In the genomic region with DNA sequence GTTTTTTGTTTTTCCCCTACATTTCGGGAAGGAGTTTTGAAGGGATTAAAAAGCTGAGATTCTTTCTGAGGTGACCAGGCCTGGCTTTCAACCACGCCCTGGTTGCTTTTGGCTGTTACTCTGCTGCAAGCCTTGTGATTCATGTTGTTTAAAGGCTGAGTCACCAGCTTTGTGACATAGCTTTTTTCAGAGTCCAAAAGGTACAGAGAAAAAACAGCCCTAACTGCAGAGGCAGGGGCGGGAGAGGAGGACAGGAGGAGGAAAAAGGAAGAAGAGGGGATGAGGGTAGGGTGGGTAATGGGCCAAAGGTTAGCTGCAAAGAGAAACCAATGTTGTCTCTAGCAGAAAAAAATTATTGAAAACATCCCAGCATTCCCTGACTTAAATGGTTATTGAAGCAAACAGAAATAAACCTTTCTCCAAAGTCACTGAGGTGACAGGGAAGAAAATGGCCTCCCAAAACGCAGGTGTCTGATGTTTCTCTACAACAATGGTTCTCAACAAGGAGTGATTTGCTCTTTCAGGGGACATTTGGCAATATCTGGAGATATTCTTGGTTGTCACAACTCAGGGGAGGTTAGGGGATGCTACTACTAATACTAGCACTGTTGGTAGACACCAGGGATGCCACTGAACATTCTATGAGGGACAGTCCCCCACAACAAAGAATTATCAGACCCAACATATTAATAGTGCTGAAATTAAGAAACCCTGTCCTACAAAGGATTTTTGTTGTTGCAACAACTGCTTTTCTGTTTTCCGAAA, we compare ENCODE assay signal across 1 cellular context.
TF ChIP-seq lines count a peak whose summit lies in the region.

No MANE protein-coding gene starts in this region.

TF ChIP-seq in K562, 482 proteins besides CTCF, POLR2A, EP300 and RAD21 (continued from another document and continues in another):
- TF ChIP-seq, protein P1, sequence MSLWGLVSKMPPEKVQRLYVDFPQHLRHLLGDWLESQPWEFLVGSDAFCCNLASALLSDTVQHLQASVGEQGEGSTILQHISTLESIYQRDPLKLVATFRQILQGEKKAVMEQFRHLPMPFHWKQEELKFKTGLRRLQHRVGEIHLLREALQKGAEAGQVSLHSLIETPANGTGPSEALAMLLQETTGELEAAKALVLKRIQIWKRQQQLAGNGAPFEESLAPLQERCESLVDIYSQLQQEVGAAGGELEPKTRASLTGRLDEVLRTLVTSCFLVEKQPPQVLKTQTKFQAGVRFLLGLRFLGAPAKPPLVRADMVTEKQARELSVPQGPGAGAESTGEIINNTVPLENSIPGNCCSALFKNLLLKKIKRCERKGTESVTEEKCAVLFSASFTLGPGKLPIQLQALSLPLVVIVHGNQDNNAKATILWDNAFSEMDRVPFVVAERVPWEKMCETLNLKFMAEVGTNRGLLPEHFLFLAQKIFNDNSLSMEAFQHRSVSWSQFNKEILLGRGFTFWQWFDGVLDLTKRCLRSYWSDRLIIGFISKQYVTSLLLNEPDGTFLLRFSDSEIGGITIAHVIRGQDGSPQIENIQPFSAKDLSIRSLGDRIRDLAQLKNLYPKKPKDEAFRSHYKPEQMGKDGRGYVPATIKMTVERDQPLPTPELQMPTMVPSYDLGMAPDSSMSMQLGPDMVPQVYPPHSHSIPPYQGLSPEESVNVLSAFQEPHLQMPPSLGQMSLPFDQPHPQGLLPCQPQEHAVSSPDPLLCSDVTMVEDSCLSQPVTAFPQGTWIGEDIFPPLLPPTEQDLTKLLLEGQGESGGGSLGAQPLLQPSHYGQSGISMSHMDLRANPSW (CRISPR knock-in tag; IDR thresholded peaks at IDR 0.05), result no peak
- TF ChIP-seq ZSCAN29 (IDR thresholded peaks at IDR 0.05), result no peak
- no peak for TF ChIP-seq PML (IDR thresholded peaks at IDR 0.05; ENCODE audit: low read length)
- no peak for TF ChIP-seq PPARD (CRISPR knock-in tag; IDR thresholded peaks at IDR 0.05)
- TF ChIP-seq, protein P2, sequence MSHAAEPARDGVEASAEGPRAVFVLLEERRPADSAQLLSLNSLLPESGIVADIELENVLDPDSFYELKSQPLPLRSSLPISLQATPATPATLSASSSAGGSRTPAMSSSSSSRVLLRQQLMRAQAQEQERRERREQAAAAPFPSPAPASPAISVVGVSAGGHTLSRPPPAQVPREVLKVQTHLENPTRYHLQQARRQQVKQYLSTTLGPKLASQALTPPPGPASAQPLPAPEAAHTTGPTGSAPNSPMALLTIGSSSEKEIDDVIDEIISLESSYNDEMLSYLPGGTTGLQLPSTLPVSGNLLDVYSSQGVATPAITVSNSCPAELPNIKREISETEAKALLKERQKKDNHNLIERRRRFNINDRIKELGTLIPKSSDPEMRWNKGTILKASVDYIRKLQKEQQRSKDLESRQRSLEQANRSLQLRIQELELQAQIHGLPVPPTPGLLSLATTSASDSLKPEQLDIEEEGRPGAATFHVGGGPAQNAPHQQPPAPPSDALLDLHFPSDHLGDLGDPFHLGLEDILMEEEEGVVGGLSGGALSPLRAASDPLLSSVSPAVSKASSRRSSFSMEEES (CRISPR knock-in tag; IDR thresholded peaks at IDR 0.05), result no peak
- TF ChIP-seq UBTF (IDR thresholded peaks at IDR 0.05; ENCODE audit: borderline replicate concordance in 1 of 2, low read depth in 2 of 2, low read length in 2 of 2), result no peak
- peak; percentile 30; the same call in 1 of the 2 replicates for TF ChIP-seq TRIM28 (IDR thresholded peaks at IDR 0.05)
- TF ChIP-seq NCOA6 (IDR thresholded peaks at IDR 0.05), result no peak
- peak; percentile 39; the same call in 1 of the 2 replicates for TF ChIP-seq ATF7 (IDR thresholded peaks at IDR 0.05)
- TF ChIP-seq MITF (IDR thresholded peaks at IDR 0.05), result peak; percentile 78
- TF ChIP-seq PTRF (tag; IDR thresholded peaks at IDR 0.05), result no peak
- TF ChIP-seq AFF1 (IDR thresholded peaks at IDR 0.05; ENCODE audit: low read depth in 1 of 2, partially characterized antibody in 2 of 2), result peak; percentile 1 to 46
- TF ChIP-seq ARID1B (IDR thresholded peaks at IDR 0.05), result peak; percentile 81
- TF ChIP-seq ZC3H11A (IDR thresholded peaks at IDR 0.05; ENCODE audit: low read depth, low read length), result no peak
- no peak for TF ChIP-seq GTF3C2 (IDR thresholded peaks at IDR 0.05; ENCODE audit: borderline replicate concordance, extremely low read depth, insufficient read length)
- peak; percentile 49 for TF ChIP-seq FOS (IDR thresholded peaks at IDR 0.05; ENCODE audit: extremely low read depth, insufficient read length)
- TF ChIP-seq, protein P3, sequence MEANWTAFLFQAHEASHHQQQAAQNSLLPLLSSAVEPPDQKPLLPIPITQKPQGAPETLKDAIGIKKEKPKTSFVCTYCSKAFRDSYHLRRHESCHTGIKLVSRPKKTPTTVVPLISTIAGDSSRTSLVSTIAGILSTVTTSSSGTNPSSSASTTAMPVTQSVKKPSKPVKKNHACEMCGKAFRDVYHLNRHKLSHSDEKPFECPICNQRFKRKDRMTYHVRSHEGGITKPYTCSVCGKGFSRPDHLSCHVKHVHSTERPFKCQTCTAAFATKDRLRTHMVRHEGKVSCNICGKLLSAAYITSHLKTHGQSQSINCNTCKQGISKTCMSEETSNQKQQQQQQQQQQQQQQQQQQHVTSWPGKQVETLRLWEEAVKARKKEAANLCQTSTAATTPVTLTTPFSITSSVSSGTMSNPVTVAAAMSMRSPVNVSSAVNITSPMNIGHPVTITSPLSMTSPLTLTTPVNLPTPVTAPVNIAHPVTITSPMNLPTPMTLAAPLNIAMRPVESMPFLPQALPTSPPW (CRISPR knock-in tag; IDR thresholded peaks at IDR 0.05), result no peak; the same call in 1 of the 2 replicates
- TF ChIP-seq, protein P4, sequence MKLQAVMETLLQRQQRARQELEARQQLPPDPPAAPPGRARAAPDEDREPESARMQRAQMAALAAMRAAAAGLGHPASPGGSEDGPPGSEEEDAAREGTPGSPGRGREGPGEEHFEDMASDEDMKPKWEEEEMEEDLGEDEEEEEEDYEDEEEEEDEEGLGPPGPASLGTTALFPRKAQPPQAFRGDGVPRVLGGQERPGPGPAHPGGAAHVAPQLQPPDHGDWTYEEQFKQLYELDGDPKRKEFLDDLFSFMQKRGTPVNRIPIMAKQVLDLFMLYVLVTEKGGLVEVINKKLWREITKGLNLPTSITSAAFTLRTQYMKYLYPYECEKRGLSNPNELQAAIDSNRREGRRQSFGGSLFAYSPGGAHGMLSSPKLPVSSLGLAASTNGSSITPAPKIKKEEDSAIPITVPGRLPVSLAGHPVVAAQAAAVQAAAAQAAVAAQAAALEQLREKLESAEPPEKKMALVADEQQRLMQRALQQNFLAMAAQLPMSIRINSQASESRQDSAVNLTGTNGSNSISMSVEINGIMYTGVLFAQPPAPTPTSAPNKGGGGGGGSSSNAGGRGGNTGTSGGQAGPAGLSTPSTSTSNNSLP (IDR thresholded peaks at IDR 0.05; ENCODE audit: borderline replicate concordance, low read depth, low read length), result no peak
- no peak for TF ChIP-seq TCF7 (IDR thresholded peaks at IDR 0.05; ENCODE audit: borderline replicate concordance)
- peak; percentile 57; the same call in 1 of the 2 replicates for TF ChIP-seq SOX6 (IDR thresholded peaks at IDR 0.05)
- peak; percentile 95 for TF ChIP-seq NFE2 (IDR thresholded peaks at IDR 0.05; ENCODE audit: low read depth)
- TF ChIP-seq GATA2 (CRISPR knock-in tag; IDR thresholded peaks at IDR 0.05), result no peak
- TF ChIP-seq ZNF518B (CRISPR knock-in tag; IDR thresholded peaks at IDR 0.05), result no peak
- TF ChIP-seq ZBTB43 (CRISPR knock-in tag; IDR thresholded peaks at IDR 0.05), result no peak
